ENCODE assay signal across 20 cellular contexts in the genomic region with DNA sequence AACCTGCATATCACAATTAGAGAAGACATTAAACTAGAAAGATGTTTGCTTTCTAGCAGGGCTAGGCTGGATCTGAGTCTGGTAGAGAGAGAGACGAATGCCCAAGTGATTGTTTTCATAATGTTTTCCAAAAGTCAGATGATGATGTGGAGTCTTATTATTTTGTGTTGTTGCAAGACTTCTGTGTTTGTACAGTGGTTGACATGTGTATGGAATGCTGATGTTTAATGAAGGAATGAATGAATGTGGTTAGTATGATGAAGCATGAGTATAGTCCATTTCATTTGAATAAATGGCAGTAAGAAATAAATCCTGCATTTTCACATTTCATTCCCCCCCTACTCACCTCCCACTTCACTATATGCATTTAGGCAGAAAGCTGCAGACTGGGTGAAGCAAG.
DNase-seq lines count a peak whose midpoint lies in the region; ATAC-seq, FAIRE-seq and TF ChIP-seq lines count a peak whose summit lies in the region.
"Had no signal": no experiment of that assay in that cellular context is flagged by ENCODE, and none has a peak within 500 bp of the region (broad histone marks: within the 10 kb centered on the region; RNA-seq: fewer than 3 reads in every experiment).

No MANE protein-coding gene starts in this region.

- H3K4me3 ChIP-seq in AG10803 (ENCODE audit: low read length), result no peak overlapping the region
- no peak overlapping the region for H3K4me3 ChIP-seq in choroid plexus epithelial cell (ENCODE audit: low read depth, low read length)
- H3K4me3 ChIP-seq in osteoblast (ENCODE audit: insufficient read depth, low read length), result no peak overlapping the region
- no peak overlapping the region for H3K4me3 ChIP-seq in kidney (ENCODE audit: low read length in 2 of 2)
- H3K4me3 ChIP-seq: GM12878, MG63, Peyer's patch, tibial nerve had no signal

- no peak overlapping the region for H2AFZ ChIP-seq in osteoblast (ENCODE audit: low read length)

- TF ChIP-seq CTCF in AG10803 (conservative IDR thresholded peaks at IDR 0.05; ENCODE audit: low read length), result no peak
- no peak for TF ChIP-seq CTCF in choroid plexus epithelial cell (conservative IDR thresholded peaks at IDR 0.05; ENCODE audit: low read depth, low read length)
- TF ChIP-seq CTCF in osteoblast (IDR thresholded peaks at IDR 0.05; ENCODE audit: extremely low read depth, low read depth, low read length), result no peak
- no peak for TF ChIP-seq CTCF in kidney (IDR thresholded peaks at IDR 0.05; ENCODE audit: borderline replicate concordance, extremely low read depth, insufficient read depth)

- FAIRE-seq in HTR-8/SVneo (lab: Jason Lieb, UNC) (peak; percentile 95), kidney (lab: Jason Lieb, UNC) (no peak)
- FAIRE-seq: GM12878 had no signal

- no peak overlapping the region for H3K9ac ChIP-seq in kidney (ENCODE audit: low read length in 2 of 2)

- no peak for ATAC-seq in HG03196 (IDR thresholded peaks at IDR 0.05; ENCODE audit: unreplicated experiment)
- ATAC-seq: activated naive CD4-positive, alpha-beta T cell treated with anti-CD3 and anti-CD28 coated beads, Interleukin-2, amount 50 U/mL, for 72 hours; activated T-cell treated with anti-CD3 and anti-CD28 coated beads, Interleukin-2, amount 50 U/mL, for 4 hours; foreskin keratinocyte; GM12878; stimulated activated effector memory CD8-positive, alpha-beta T cell treated with anti-CD3 and anti-CD28 coated beads, Interleukin-12 subunit alpha, Interleukin-12 subunit beta, amount 100 ng/mL, for 72 hours; WTC11 had no signal

- peak; percentile 77 for DNase-seq in AG10803 (ENCODE audit: low read depth)
- DNase-seq in HTR-8/SVneo (ENCODE audit: insufficient read length, low spot score), result no peak
- peak; percentile 76 for DNase-seq in choroid plexus epithelial cell (ENCODE audit: low read depth)
- peak; percentile 86 for DNase-seq in osteoblast (ENCODE audit: insufficient read length, low spot score, missing footprints)
- DNase-seq in anterior cingulate cortex (lab: John Stamatoyannopoulos, UW), result no peak
- DNase-seq in kidney, result no peak
- DNase-seq in COR-L47 (lab: John Stamatoyannopoulos, UW), result no peak
- DNase-seq: activated CD4-positive, alpha-beta memory T cell treated with anti-CD3 and anti-CD28 coated beads for 36 hours; activated T-cell treated with anti-CD3 and anti-CD28 coated beads, Interleukin-2, amount 50 U/mL, for 4 hours; foreskin keratinocyte; MG63; NCI-H1436 treated with DMSO at 0.1 percent for 48 hours; NCI-H774; Peyer's patch had no signal

- H3K4me2 ChIP-seq in osteoblast (ENCODE audit: insufficient read depth, low read length), result no peak overlapping the region

- H3K79me2 ChIP-seq in osteoblast (ENCODE audit: insufficient read depth, low read length), result peaks cover 21% of the 10 kb centered on the region

- no peaks in the 10 kb centered on the region for H4K20me1 ChIP-seq in osteoblast (ENCODE audit: insufficient read depth, low read length)

- H3K9me3 ChIP-seq in osteoblast (ENCODE audit: low read depth, low read length), result no peaks in the 10 kb centered on the region
- no peaks in the 10 kb centered on the region for H3K9me3 ChIP-seq in kidney (ENCODE audit: control insufficient read depth in 1 of 2, low read length in 2 of 2)
- H3K9me3 ChIP-seq: MG63, Peyer's patch, tibial nerve had no signal

- H3K27me3 ChIP-seq in osteoblast (ENCODE audit: insufficient read depth, low read length), result no peaks in the 10 kb centered on the region
- H3K27me3 ChIP-seq: foreskin keratinocyte, MG63, Peyer's patch, tibial nerve had no signal

- H3K4me1 ChIP-seq in osteoblast (ENCODE audit: insufficient read depth, low read length) (peaks cover 41% of the 10 kb centered on the region), kidney (ENCODE audit: control insufficient read depth in 1 of 2, insufficient read depth in 1 of 2, low read depth in 1 of 2, low read length in 2 of 2) (peaks cover 10% of the 10 kb centered on the region in 2 donors)
- H3K4me1 ChIP-seq: foreskin keratinocyte had no signal

- intact Hi-C loops in kidney (cut with DNase I), result no loop called here

- peak overlapping the region; percentile 85 for H3K27ac ChIP-seq in osteoblast (ENCODE audit: low read depth, low read length)
- no peak overlapping the region for H3K27ac ChIP-seq in kidney (ENCODE audit: low read depth in 2 of 2, low read length in 2 of 2)
- H3K27ac ChIP-seq: foreskin keratinocyte, Peyer's patch had no signal

- H3K36me3 ChIP-seq in osteoblast (ENCODE audit: insufficient read depth, low read length) (peaks cover 6% of the 10 kb centered on the region), kidney (ENCODE audit: control insufficient read depth in 1 of 2, insufficient read depth in 2 of 2, low read length in 2 of 2) (no peaks in the 10 kb centered on the region)

Comparison
In these comparisons a context has a peak if more than half of its experiments do, and no peak if none do; other contexts are left out.
1. DNase-seq: peak in AG10803 (single experiment), choroid plexus epithelial cell (single experiment) and osteoblast (single experiment); none in HTR-8/SVneo (single experiment), anterior cingulate cortex (0 of 58), kidney (single experiment) and COR-L47 (single experiment).